In genomic region chr9:16321461-16322119, GRCh38 we compare ENCODE assay signal across 11 cellular contexts.
DNase-seq lines count a peak whose midpoint lies in the region; TF ChIP-seq lines count a peak whose summit lies in the region.
"Had no signal": no experiment of that assay in that cellular context is flagged by ENCODE, and none has a peak within 500 bp of the region (broad histone marks: within the 10 kb centered on the region; RNA-seq: fewer than 3 reads in every experiment).

No MANE protein-coding gene starts in this region.

- H3K27ac ChIP-seq in SK-N-SH (ENCODE audit: low read depth in 2 of 2, low read length in 1 of 2), result 0 out of 4 replicates have a peak overlapping the region, but pooled peaks of 1 of the 2 experiments have one; percentile 11
- H3K27ac ChIP-seq: VCaP had no signal

- no peaks in the 10 kb centered on the region for H3K9me3 ChIP-seq in SK-N-SH

- H3K27me3 ChIP-seq in SK-N-SH (ENCODE audit: insufficient read depth), result no peaks in the 10 kb centered on the region

- H3F3A ChIP-seq in SK-N-SH (replicated peaks; ENCODE audit: insufficient read depth), result no peaks in the 10 kb centered on the region

- H3K4me3 ChIP-seq in SK-N-SH (ENCODE audit: low read depth in 2 of 2, low read length in 1 of 2) (no peak overlapping the region), fibroblast of the aortic adventitia (ENCODE audit: low read depth, low read length) (no peak overlapping the region)

- no peaks in the 10 kb centered on the region for H3K36me3 ChIP-seq in SK-N-SH (replicated peaks in 1 of 2; ENCODE audit: control insufficient read depth in 1 of 2, insufficient read depth in 2 of 2, low read length in 1 of 2)

- BruUV-seq in Calu3 (replicated peaks; lab: Mats Ljungman, UMichigan), result no TSS peak

- peak overlapping the region; percentile 69 for H2AFZ ChIP-seq in SK-N-SH (ENCODE audit: low read depth)

- peak; percentile 32 for DNase-seq in GM04504 (ENCODE audit: low read depth)
- DNase-seq in SK-N-SH, result peak; percentile 43
- peak; percentile 66 for DNase-seq in fibroblast of the aortic adventitia (ENCODE audit: low read depth)
- DNase-seq in renal cortical epithelial cell (ENCODE audit: low read depth), result peak; percentile 95
- no peak for DNase-seq in NOMO-1 treated with dmso at 0.1 percent for 144 hours (lab: John Stamatoyannopoulos, UW; ENCODE audit: unreplicated experiment)
- no peak for DNase-seq in Calu3
- DNase-seq in activated T-helper 2 cell treated with anti-CD3 and anti-CD28 coated beads, Interferon-gamma antibody, Interleukin-2, Interleukin-4, amounts not matched to agents 10 μg/mL and 5 μg/mL and 100 μg/mL, durations not matched to agents 14 hours and 24 hours and 36 hours (ENCODE audit: low spot score), result no peak
- no peak for DNase-seq in activated CD4-positive, alpha-beta memory T cell treated with anti-CD3 and anti-CD28 coated beads for 36 hours
- DNase-seq: NCI-H1092 had no signal

- WGBS in SK-N-SH (ENCODE audit: low lambda C conversion rate), result 70% methylated on average over 7 of the region's 7 CpGs

- H3K27me3 Mint-ChIP-seq in Calu3 (ENCODE audit: unreplicated experiment), result no peaks in the 10 kb centered on the region
- no peaks in the 10 kb centered on the region for H3K27me3 Mint-ChIP-seq in activated T-helper 2 cell treated with anti-CD3 and anti-CD28 coated beads, Interferon-gamma antibody, Interleukin-2, Interleukin-4, amounts not matched to agents 10 μg/mL and 5 μg/mL and 100 μg/mL, durations not matched to agents 14 hours and 24 hours and 36 hours (ENCODE audit: low read depth)
- H3K27me3 Mint-ChIP-seq in activated CD4-positive, alpha-beta memory T cell treated with anti-CD3 and anti-CD28 coated beads for 36 hours, result no peaks in the 10 kb centered on the region
- H3K27me3 Mint-ChIP-seq: activated T-helper 17 cell treated with anti-CD3 and anti-CD28 coated beads, Interleukin-2, amount 50 U/mL, for 72 hours had no signal

- no peak overlapping the region for H3K4me3 Mint-ChIP-seq in Calu3 (ENCODE audit: low read depth, unreplicated experiment)
- no peak overlapping the region for H3K4me3 Mint-ChIP-seq in activated T-helper 2 cell treated with anti-CD3 and anti-CD28 coated beads, Interferon-gamma antibody, Interleukin-2, Interleukin-4, amounts not matched to agents 10 μg/mL and 5 μg/mL and 100 μg/mL, durations not matched to agents 14 hours and 24 hours and 36 hours (ENCODE audit: low read depth)
- H3K4me3 Mint-ChIP-seq in activated CD4-positive, alpha-beta memory T cell treated with anti-CD3 and anti-CD28 coated beads for 36 hours, result no peak overlapping the region
- H3K4me3 Mint-ChIP-seq: activated T-helper 17 cell treated with anti-CD3 and anti-CD28 coated beads, Interleukin-2, amount 50 U/mL, for 72 hours had no signal

- TF ChIP-seq RAD21 in SK-N-SH (IDR thresholded peaks at IDR 0.05; ENCODE audit: low read length), result no peak

- H3K4me2 ChIP-seq in SK-N-SH, result no peak overlapping the region

- no peaks in the 10 kb centered on the region for H3K79me2 ChIP-seq in SK-N-SH (ENCODE audit: insufficient read depth)

- H3K27ac Mint-ChIP-seq in Calu3 (ENCODE audit: unreplicated experiment), result no peak overlapping the region
- no peak overlapping the region for H3K27ac Mint-ChIP-seq in activated T-helper 2 cell treated with anti-CD3 and anti-CD28 coated beads, Interferon-gamma antibody, Interleukin-2, Interleukin-4, amounts not matched to agents 10 μg/mL and 5 μg/mL and 100 μg/mL, durations not matched to agents 14 hours and 24 hours and 36 hours
- no peak overlapping the region for H3K27ac Mint-ChIP-seq in activated CD4-positive, alpha-beta memory T cell treated with anti-CD3 and anti-CD28 coated beads for 36 hours
- H3K27ac Mint-ChIP-seq: activated T-helper 17 cell treated with anti-CD3 and anti-CD28 coated beads, Interleukin-2, amount 50 U/mL, for 72 hours had no signal

- CTCF ChIA-PET in SK-N-SH (lab: Yijun Ruan, JAX), result no interaction called here
- CTCF ChIA-PET in Calu3 (lab: Charles Lee), result interaction anchor here (0.7 kb wide), 1 partner anchor 68 kb away, joined by 3 read pairs; no protein-coding TSS in a partner anchor
- CTCF ChIA-PET in activated CD4-positive, alpha-beta memory T cell treated with anti-CD3 and anti-CD28 coated beads for 36 hours (lab: Charles Lee), result interaction anchor here (0.6 kb wide), 1 partner anchor 301 kb away, joined by 3 read pairs; no protein-coding TSS in a partner anchor

- H3K9me2 ChIP-seq in SK-N-SH, result no peaks in the 10 kb centered on the region

- no peaks in the 10 kb centered on the region for H3K4me1 Mint-ChIP-seq in Calu3 (ENCODE audit: low read depth, unreplicated experiment)
- H3K4me1 Mint-ChIP-seq in activated T-helper 2 cell treated with anti-CD3 and anti-CD28 coated beads, Interferon-gamma antibody, Interleukin-2, Interleukin-4, amounts not matched to agents 10 μg/mL and 5 μg/mL and 100 μg/mL, durations not matched to agents 14 hours and 24 hours and 36 hours (ENCODE audit: low read depth), result no peaks in the 10 kb centered on the region
- H3K4me1 Mint-ChIP-seq in activated CD4-positive, alpha-beta memory T cell treated with anti-CD3 and anti-CD28 coated beads for 36 hours (ENCODE audit: low read depth), result no peaks in the 10 kb centered on the region
- H3K4me1 Mint-ChIP-seq: activated T-helper 17 cell treated with anti-CD3 and anti-CD28 coated beads, Interleukin-2, amount 50 U/mL, for 72 hours had no signal

- TF ChIP-seq CTCF in SK-N-SH (IDR thresholded peaks at IDR 0.05) (no peak), fibroblast of the aortic adventitia (IDR thresholded peaks at IDR 0.05; ENCODE audit: insufficient read depth, low read length) (no peak), Calu3 (IDR thresholded peaks at IDR 0.05; ENCODE audit: unreplicated experiment) (no peak)

- no peak overlapping the region for H3K9ac ChIP-seq in SK-N-SH

- H4K20me1 ChIP-seq in SK-N-SH (ENCODE audit: insufficient read depth), result no peaks in the 10 kb centered on the region

- TF ChIP-seq EP300 in SK-N-SH (IDR thresholded peaks at IDR 0.05; ENCODE audit: borderline replicate concordance in 1 of 2, low read depth in 1 of 2, low read length in 1 of 2), result no peak

- no peaks in the 10 kb centered on the region for H3K9me3 Mint-ChIP-seq in Calu3 (ENCODE audit: low read depth, unreplicated experiment)
- H3K9me3 Mint-ChIP-seq in activated T-helper 2 cell treated with anti-CD3 and anti-CD28 coated beads, Interferon-gamma antibody, Interleukin-2, Interleukin-4, amounts not matched to agents 10 μg/mL and 5 μg/mL and 100 μg/mL, durations not matched to agents 14 hours and 24 hours and 36 hours, result no peaks in the 10 kb centered on the region
- H3K9me3 Mint-ChIP-seq in activated CD4-positive, alpha-beta memory T cell treated with anti-CD3 and anti-CD28 coated beads for 36 hours, result no peaks in the 10 kb centered on the region
- H3K9me3 Mint-ChIP-seq: activated T-helper 17 cell treated with anti-CD3 and anti-CD28 coated beads, Interleukin-2, amount 50 U/mL, for 72 hours had no signal

- H3K4me1 ChIP-seq in SK-N-SH (ENCODE audit: control insufficient read depth in 1 of 2, insufficient read depth in 2 of 2, low read depth in 1 of 2, low read length in 1 of 2), result peaks cover 0 to 6% of the 10 kb centered on the region in 2 experiments; a peak in 1 of 4 replicates

- POLR2A ChIA-PET in SK-N-SH (lab: Yijun Ruan, JAX), result interaction anchor here (1.1 kb wide), 1 partner anchor 12 kb away, joined by 3 read pairs; no protein-coding TSS in a partner anchor
- POLR2A ChIA-PET in activated CD4-positive, alpha-beta memory T cell treated with anti-CD3 and anti-CD28 coated beads for 36 hours (lab: Charles Lee), result no interaction called here

- intact Hi-C loops in Calu3 (cut with micrococcal nuclease; ENCODE audit: unreplicated experiment), result no loop called here
- intact Hi-C loops in activated T-helper 2 cell treated with anti-CD3 and anti-CD28 coated beads, Interferon-gamma antibody, Interleukin-2, Interleukin-4, amounts not matched to agents 10 μg/mL and 5 μg/mL and 100 μg/mL, durations not matched to agents 14 hours and 24 hours and 36 hours (cut with micrococcal nuclease), result no loop called here
- intact Hi-C loops in activated CD4-positive, alpha-beta memory T cell treated with anti-CD3 and anti-CD28 coated beads for 36 hours (cut with micrococcal nuclease), result no loop called here

- H3K36me3 Mint-ChIP-seq in Calu3 (ENCODE audit: insufficient read depth, unreplicated experiment), result no peaks in the 10 kb centered on the region
- no peaks in the 10 kb centered on the region for H3K36me3 Mint-ChIP-seq in activated T-helper 2 cell treated with anti-CD3 and anti-CD28 coated beads, Interferon-gamma antibody, Interleukin-2, Interleukin-4, amounts not matched to agents 10 μg/mL and 5 μg/mL and 100 μg/mL, durations not matched to agents 14 hours and 24 hours and 36 hours (ENCODE audit: low read depth)
- H3K36me3 Mint-ChIP-seq in activated CD4-positive, alpha-beta memory T cell treated with anti-CD3 and anti-CD28 coated beads for 36 hours, result no peaks in the 10 kb centered on the region

TF ChIP-seq in SK-N-SH, 30 proteins besides CTCF, POLR2A, EP300 and RAD21:
- TF ChIP-seq ZBTB33 (IDR thresholded peaks at IDR 0.05; ENCODE audit: borderline replicate concordance, low read depth), result no peak
- no peak for TF ChIP-seq TCF12 (IDR thresholded peaks at IDR 0.05)
- TF ChIP-seq NFIC (IDR thresholded peaks at IDR 0.05; ENCODE audit: borderline replicate concordance), result no peak
- no peak for TF ChIP-seq RFX5 (IDR thresholded peaks at IDR 0.05; ENCODE audit: low read length)
- no peak for TF ChIP-seq FOXJ3 (CRISPR knock-in tag; IDR thresholded peaks at IDR 0.05)
- no peak for TF ChIP-seq RCOR1 (IDR thresholded peaks at IDR 0.05; ENCODE audit: low read length)

Comparison
In these comparisons a context has a peak if more than half of its experiments do, and no peak if none do; other contexts are left out.
1. DNase-seq: peak in GM04504 (single experiment), SK-N-SH (single experiment), fibroblast of the aortic adventitia (single experiment) and renal cortical epithelial cell (single experiment); none in NOMO-1 treated with dmso at 0.1 percent for 144 hours (single experiment), Calu3 (single experiment), activated T-helper 2 cell treated with anti-CD3 and anti-CD28 coated beads, Interferon-gamma antibody, Interleukin-2, Interleukin-4, amounts not matched to agents 10 μg/mL and 5 μg/mL and 100 μg/mL, durations not matched to agents 14 hours and 24 hours and 36 hours (single experiment) and activated CD4-positive, alpha-beta memory T cell treated with anti-CD3 and anti-CD28 coated beads for 36 hours (single experiment).